ENCODE assay signal across 9 cellular contexts in genomic region chr9:91837982-91838731, GRCh38.
DNase-seq lines count a peak whose midpoint lies in the region; ATAC-seq and TF ChIP-seq lines count a peak whose summit lies in the region.
"Had no signal": no experiment of that assay in that cellular context is flagged by ENCODE, and none has a peak within 500 bp of the region (broad histone marks: within the 10 kb centered on the region; RNA-seq: fewer than 3 reads in every experiment).

No MANE protein-coding gene starts in this region.

- no peaks in the 10 kb centered on the region for H3K27me3 ChIP-seq in uterus
- H3K27me3 ChIP-seq: SJSA1 had no signal

- intact Hi-C loops in uterus (cut with DNase I; ENCODE audit: low total_unique reads) = no loop called here

- H3K9me3 Mint-ChIP-seq in naive thymus-derived CD8-positive, alpha-beta T cell = no peaks in the 10 kb centered on the region

- TF ChIP-seq POLR2A in uterus (IDR thresholded peaks at IDR 0.05) = no peak

- H3K27ac Mint-ChIP-seq in naive thymus-derived CD8-positive, alpha-beta T cell = no peak overlapping the region

- H3K9me3 ChIP-seq in uterus = no peaks in the 10 kb centered on the region
- H3K9me3 ChIP-seq: SJSA1 had no signal

- H3K27ac ChIP-seq in uterus = peak overlapping the region; percentile 68 to 85
- H3K27ac ChIP-seq: SJSA1 had no signal

- no peaks in the 10 kb centered on the region for H3K36me3 ChIP-seq in uterus
- H3K36me3 ChIP-seq: SJSA1 had no signal

- no peak overlapping the region for H3K4me3 Mint-ChIP-seq in naive thymus-derived CD8-positive, alpha-beta T cell

- H3K36me3 Mint-ChIP-seq in naive thymus-derived CD8-positive, alpha-beta T cell = no peaks in the 10 kb centered on the region

- H3K4me1 Mint-ChIP-seq in naive thymus-derived CD8-positive, alpha-beta T cell = peaks cover 0 to 6% (median under 1%) of the 10 kb centered on the region in 4 donors

- DNase-seq in LoVo (ENCODE audit: low spot score) (peak; percentile 93), SW480 (ENCODE audit: low spot score) (peak; percentile 72), iris pigment epithelial cell (ENCODE audit: low read depth) (peak; percentile 66), uterus (peak; percentile 51 to 67)
- DNase-seq in activated effector memory CD4-positive, alpha-beta T cell treated with Interleukin-2 at 50 U/mL for 16 hours = no peak
- DNase-seq in naive thymus-derived CD8-positive, alpha-beta T cell = no peak

- H3K4me1 ChIP-seq in uterus = peaks cover 12 to 38% of the 10 kb centered on the region in 2 donors
- H3K4me1 ChIP-seq: SJSA1 had no signal

- no peak for TF ChIP-seq CTCF in uterus (IDR thresholded peaks at IDR 0.05)

- H3K4me3 ChIP-seq in uterus = peak overlapping the region; percentile 28 to 30
- H3K4me3 ChIP-seq: SJSA1 had no signal

- POLR2A ChIA-PET in naive thymus-derived CD8-positive, alpha-beta T cell (lab: Charles Lee) = no interaction called here

- peaks cover 16 to 41% (median 27%) of the 10 kb centered on the region in 5 donors for H3K27me3 Mint-ChIP-seq in naive thymus-derived CD8-positive, alpha-beta T cell

- ATAC-seq in HG02571 (IDR thresholded peaks at IDR 0.05; ENCODE audit: unreplicated experiment) (no peak), GM18870 (IDR thresholded peaks at IDR 0.05; ENCODE audit: unreplicated experiment) (no peak)
- ATAC-seq in naive thymus-derived CD8-positive, alpha-beta T cell = no peak

Comparison
In these comparisons a context has a peak if more than half of its experiments do, and no peak if none do; other contexts are left out.
1. DNase-seq: peak in LoVo (single experiment), SW480 (single experiment), iris pigment epithelial cell (single experiment) and uterus (2 of 2); none in activated effector memory CD4-positive, alpha-beta T cell treated with Interleukin-2 at 50 U/mL for 16 hours (single experiment) and naive thymus-derived CD8-positive, alpha-beta T cell (0 of 10).